In the genomic region with DNA sequence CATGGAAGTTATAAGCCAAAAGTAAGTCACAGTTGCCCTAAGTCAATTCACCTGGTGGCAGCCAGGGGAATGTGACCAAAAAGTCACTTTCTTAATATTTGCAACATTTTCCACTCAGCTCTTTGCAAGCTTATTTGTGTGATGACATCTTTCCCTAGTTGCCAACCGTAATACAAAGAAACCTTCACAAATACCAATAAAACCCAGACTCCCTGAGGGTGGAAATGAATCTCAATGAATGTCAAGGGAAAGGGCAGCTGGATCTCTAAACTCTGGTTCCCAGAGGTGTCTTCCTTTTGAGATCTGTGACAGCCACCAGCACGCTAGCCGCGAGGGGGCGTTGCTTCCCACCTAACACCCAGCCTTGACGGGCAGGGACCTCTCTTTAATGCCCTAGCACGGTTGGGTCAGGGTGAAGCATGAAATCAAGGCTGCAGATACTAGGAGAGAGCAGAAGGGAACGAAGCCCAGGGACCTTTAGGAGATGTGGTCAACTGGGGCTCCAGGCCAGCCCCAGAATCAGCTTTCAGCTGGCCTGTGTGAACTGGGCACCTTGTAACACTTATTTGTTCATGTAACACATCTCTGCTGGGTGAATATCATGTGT, we compare ENCODE assay signal across 8 cellular contexts.
A peak's percentile ranks its signal among the peaks of the same experiment; 100 is the strongest.
DNase-seq lines count a peak whose midpoint lies in the region; ATAC-seq, FAIRE-seq and TF ChIP-seq lines count a peak whose summit lies in the region.

No MANE protein-coding gene starts in this region.

- BruUV-seq in GM12878 (replicated peaks; lab: Mats Ljungman, UMichigan) = no TSS peak

- POLR2A ChIA-PET in GM12878 (lab: Charles Lee) = no interaction called here

- FAIRE-seq in GM12878 (lab: Jason Lieb, UNC) = peak; percentile 7

- CTCF ChIA-PET in GM12878 (lab: Yijun Ruan, JAX) = interaction anchor here (0.6 to 2.7 kb wide), 20 partner anchors 9 to 397 kb away, joined by 3 to 18 read pairs (median 4); a partner anchor contains a TSS

- intact Hi-C loops in GM12878 (cut with micrococcal nuclease; ENCODE audit: unreplicated experiment) (no loop called here), left colon (cut with DNase I, micrococcal nuclease) (no loop called here), testis (cut with DNase I; ENCODE audit: low total_unique reads) (loop anchor here (10.0 kb wide), 1 partner anchor 60 kb away; no protein-coding TSS in a partner anchor)

- TF ChIP-seq POLR2A in GM12878 (IDR thresholded peaks at IDR 0.05; ENCODE audit: low read depth, low read length) (no peak), testis (IDR thresholded peaks at IDR 0.05) (no peak)

- H3K9me3 ChIP-seq in DND-41 (ENCODE audit: insufficient read depth, low read length, severe bottlenecking) (no peaks in the 10 kb centered on the region), GM12878 (replicated peaks; ENCODE audit: control insufficient read depth, insufficient read depth, low read length) (no peaks in the 10 kb centered on the region; the same call in 2 of the 3 replicates), testis (no peaks in the 10 kb centered on the region)

- peak; percentile 70 for TF ChIP-seq CTCF in DND-41 (IDR thresholded peaks at IDR 0.05; ENCODE audit: borderline replicate concordance, extremely low read depth, low read length, poor library complexity, severe bottlenecking)
- TF ChIP-seq CTCF in GM12878 (IDR thresholded peaks at IDR 0.05 in 2 of 3, conservative IDR thresholded peaks at IDR 0.05 in 1 of 3; ENCODE audit: control insufficient read depth in 2 of 3, extremely low read depth in 1 of 3, insufficient read depth in 1 of 3, low read depth in 3 of 3, low read length in 3 of 3) = peak; percentile 60 to 72 (median 66)
- TF ChIP-seq CTCF in testis (IDR thresholded peaks at IDR 0.05) = peak; percentile 11 to 34 (median 16)

- TF ChIP-seq EP300 in GM12878 (IDR thresholded peaks at IDR 0.05; ENCODE audit: borderline replicate concordance in 1 of 2, control insufficient read depth in 1 of 2, low read depth in 2 of 2, low read length in 2 of 2) = no peak

- H4K20me1 ChIP-seq in DND-41 (ENCODE audit: insufficient read depth, low read length) = no peaks in the 10 kb centered on the region; the same call in 1 of the 2 replicates
- no peaks in the 10 kb centered on the region for H4K20me1 ChIP-seq in GM12878 (ENCODE audit: control insufficient read depth, insufficient read depth)

- H3K9ac ChIP-seq in DND-41 (ENCODE audit: low read depth, low read length) (no peak overlapping the region), GM12878 (ENCODE audit: control insufficient read depth, insufficient read depth, low read length) (no peak overlapping the region)

- H3K79me2 ChIP-seq in DND-41 (ENCODE audit: insufficient read depth, low read length) (no peaks in the 10 kb centered on the region), GM12878 (ENCODE audit: control insufficient read depth, insufficient read depth, low read length) (no peaks in the 10 kb centered on the region)

- DNase-seq in DND-41 = peak; percentile 41
- peak; percentile 24 for DNase-seq in HCEC 1CT
- peak; percentile 53 for DNase-seq in SHP77 treated with DMSO at 0.1 percent for 48 hours (lab: John Stamatoyannopoulos, UW)
- DNase-seq in GM12878 (ENCODE audit: low read depth, low spot score) = no peak
- DNase-seq in left colon = peak in 1 of 2 donors; percentile 75
- peak; percentile 76 for DNase-seq in testis
- no peak for DNase-seq in OCI-M2 (lab: John Stamatoyannopoulos, UW; ENCODE audit: unreplicated experiment)

- WGBS in GM12878 (ENCODE audit: insufficient coverage, insufficient replicate concordance, low lambda C conversion rate, missing lambda C conversion rate) = 2% methylated on average over 8 of the region's 8 CpGs
- WGBS in testis, 2 donors = 32 to 42% methylated on average over 8 of the region's 8 CpGs

- H3K27ac ChIP-seq in DND-41 (ENCODE audit: low read length) (no peak overlapping the region), GM12878 (ENCODE audit: control insufficient read depth, insufficient read depth) (no peak overlapping the region), testis (no peak overlapping the region)

- H3K36me3 ChIP-seq in DND-41 (ENCODE audit: insufficient read depth, low read length) (no peaks in the 10 kb centered on the region), GM12878 (ENCODE audit: control insufficient read depth in 2 of 2, insufficient read depth in 2 of 2, low read length in 1 of 2) (no peaks in the 10 kb centered on the region), testis (ENCODE audit: low read depth, missing control alignments) (no peaks in the 10 kb centered on the region)

- peak; percentile 65 for TF ChIP-seq RAD21 in GM12878 (IDR thresholded peaks at IDR 0.05; ENCODE audit: insufficient read depth, low read depth, low read length)

- H3K4me2 ChIP-seq in DND-41 (ENCODE audit: insufficient read depth, low read length) (no peak overlapping the region), GM12878 (ENCODE audit: control insufficient read depth, insufficient read depth) (no peak overlapping the region)

- RAD21 ChIA-PET in GM12878 (lab: Charles Lee; ENCODE audit: unreplicated experiment) = interaction anchor here (0.7 to 1.7 kb wide), 5 partner anchors 12 to 154 kb away, joined by 3 to 5 read pairs (median 3); no protein-coding TSS in a partner anchor

- SMC1A ChIA-PET in GM12878 (lab: Charles Lee; ENCODE audit: uncharacterized antibody, unreplicated experiment) = interaction anchor here (1.1 to 1.3 kb wide), 2 partner anchors 110 to 113 kb away, joined by 3 to 4 read pairs; no protein-coding TSS in a partner anchor

- ATAC-seq in DND-41 (ENCODE audit: insufficient read depth, low read depth) (peak; percentile 55; the same call in 2 of the 3 replicates), GM12878 (peak; percentile 83), left colon (peak; percentile 84), GM18502 (IDR thresholded peaks at IDR 0.05; ENCODE audit: poor library complexity, unreplicated experiment) (no peak)

- in situ Hi-C loops in GM12878 (cut with MboI) = no loop called here

- H3K27me3 ChIP-seq in DND-41 (ENCODE audit: insufficient read depth, low read length, poor library complexity) (no peaks in the 10 kb centered on the region), GM12878 (replicated peaks in 1 of 2; ENCODE audit: control insufficient read depth in 2 of 2, insufficient read depth in 2 of 2, low read length in 1 of 2) (no peaks in the 10 kb centered on the region), testis (no peaks in the 10 kb centered on the region)

- H3K4me1 ChIP-seq in DND-41 (ENCODE audit: insufficient read depth, low read length) (no peaks in the 10 kb centered on the region), GM12878 (ENCODE audit: control insufficient read depth, insufficient read depth, low read length) (no peaks in the 10 kb centered on the region), testis (no peaks in the 10 kb centered on the region)

- H2AFZ ChIP-seq in DND-41 (ENCODE audit: low read depth, low read length) (no peak overlapping the region), GM12878 (ENCODE audit: control insufficient read depth, low read depth, low read length) (no peak overlapping the region)

- H3K4me3 ChIP-seq in DND-41 (ENCODE audit: low read depth in 1 of 2, low read length in 2 of 2) (no peak overlapping the region), GM12878 (no peak overlapping the region), testis (no peak overlapping the region)

TF ChIP-seq in GM12878, 131 proteins besides CTCF, POLR2A, EP300 and RAD21:
- TF ChIP-seq CREB1 (IDR thresholded peaks at IDR 0.05; ENCODE audit: low read depth) (no peak), SMARCA5 (IDR thresholded peaks at IDR 0.05) (0 out of 2 replicates have a peak, but pooled peaks have one; percentile 36), SMC3 (IDR thresholded peaks at IDR 0.05; ENCODE audit: borderline replicate concordance, low read length) (peak; percentile 38; the same call in 1 of the 2 replicates)
- TF ChIP-seq, protein P1, sequence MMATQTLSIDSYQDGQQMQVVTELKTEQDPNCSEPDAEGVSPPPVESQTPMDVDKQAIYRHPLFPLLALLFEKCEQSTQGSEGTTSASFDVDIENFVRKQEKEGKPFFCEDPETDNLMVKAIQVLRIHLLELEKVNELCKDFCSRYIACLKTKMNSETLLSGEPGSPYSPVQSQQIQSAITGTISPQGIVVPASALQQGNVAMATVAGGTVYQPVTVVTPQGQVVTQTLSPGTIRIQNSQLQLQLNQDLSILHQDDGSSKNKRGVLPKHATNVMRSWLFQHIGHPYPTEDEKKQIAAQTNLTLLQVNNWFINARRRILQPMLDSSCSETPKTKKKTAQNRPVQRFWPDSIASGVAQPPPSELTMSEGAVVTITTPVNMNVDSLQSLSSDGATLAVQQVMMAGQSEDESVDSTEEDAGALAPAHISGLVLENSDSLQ (IDR thresholded peaks at IDR 0.05) = peak; percentile 28; the same call in 1 of the 2 replicates

Comparison
In these comparisons a context has a peak if more than half of its experiments do, and no peak if none do; other contexts are left out.
1. DNase-seq: peak in DND-41 (single experiment), HCEC 1CT (single experiment), SHP77 treated with DMSO at 0.1 percent for 48 hours (single experiment) and testis (single experiment); none in GM12878 (single experiment) and OCI-M2 (single experiment).
2. CTCF ChIP-seq: peak in every context shown above with its lines; median percentile 70 in DND-41; 66 in GM12878; 16 in testis.